Comparison of ENCODE assay signal across 11 cellular contexts in the genomic region with DNA sequence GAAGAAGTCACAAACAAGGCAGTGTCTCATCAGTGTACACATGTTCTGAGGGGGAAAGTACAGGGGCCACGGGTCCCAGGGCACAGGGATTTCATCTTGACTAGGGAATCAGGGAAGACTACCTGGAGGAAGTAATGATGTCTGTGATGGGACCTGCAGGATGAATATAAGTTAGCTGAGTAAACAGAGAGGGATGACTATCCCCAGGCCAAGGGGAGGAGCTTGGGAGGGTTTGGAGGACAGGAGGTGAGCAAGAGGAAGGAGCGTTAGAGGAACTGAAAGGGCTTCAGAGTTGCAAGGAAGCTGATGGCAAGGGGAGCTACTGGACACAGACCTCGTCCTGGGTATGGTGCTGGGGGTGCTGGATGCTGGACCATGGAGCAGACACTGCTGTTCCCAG. TPM values are rescaled to one million over a fixed set of nuclear protein-coding genes. Genes with fewer than 3 reads are reported as not detected.
A peak's percentile ranks its signal among the peaks of the same experiment; 100 is the strongest.
DNase-seq lines count a peak whose midpoint lies in the region; ATAC-seq and TF ChIP-seq lines count a peak whose summit lies in the region.
"Had no signal": no experiment of that assay in that cellular context is flagged by ENCODE, and none has a peak within 500 bp of the region (broad histone marks: within the 10 kb centered on the region; RNA-seq: fewer than 3 reads in every experiment).

No MANE protein-coding gene starts in this region.

- no peak for ATAC-seq in natural killer cell
- no peak for ATAC-seq in GM21737 (IDR thresholded peaks at IDR 0.05; ENCODE audit: unreplicated experiment)

- peaks cover 46% of the 10 kb centered on the region for H3K4me1 Mint-ChIP-seq in activated CD4-positive, alpha-beta memory T cell treated with anti-CD3 and anti-CD28 coated beads for 36 hours (ENCODE audit: low read depth)
- peaks cover 81 to 94% of the 10 kb centered on the region in 2 donors for H3K4me1 Mint-ChIP-seq in natural killer cell

- TF ChIP-seq CTCF in GM10248 (IDR thresholded peaks at IDR 0.05; ENCODE audit: control extremely low read depth, extremely low read depth, low read depth, missing control alignments) (no peak), natural killer cell (IDR thresholded peaks at IDR 0.05) (no peak), BE2C (IDR thresholded peaks at IDR 0.05; ENCODE audit: low read depth, low read length) (no peak)

- H3K36me3 ChIP-seq in BE2C = no peaks in the 10 kb centered on the region

- peaks cover 9% of the 10 kb centered on the region; the same call in 1 of the 2 replicates for H3K4me1 ChIP-seq in BE2C

- H3K9me3 Mint-ChIP-seq in activated CD4-positive, alpha-beta memory T cell treated with anti-CD3 and anti-CD28 coated beads for 36 hours = no peaks in the 10 kb centered on the region
- no peaks in the 10 kb centered on the region for H3K9me3 Mint-ChIP-seq in natural killer cell

- H3K4me3 ChIP-seq in BE2C (ENCODE audit: low read depth, low read length) = no peak overlapping the region

- no peaks in the 10 kb centered on the region for H3K27me3 ChIP-seq in BE2C

- H3K36me3 Mint-ChIP-seq in activated CD4-positive, alpha-beta memory T cell treated with anti-CD3 and anti-CD28 coated beads for 36 hours = peaks cover 30% of the 10 kb centered on the region
- peaks cover 58% of the 10 kb centered on the region for H3K36me3 Mint-ChIP-seq in natural killer cell

- H3K27me3 Mint-ChIP-seq in activated CD4-positive, alpha-beta memory T cell treated with anti-CD3 and anti-CD28 coated beads for 36 hours = no peaks in the 10 kb centered on the region
- no peaks in the 10 kb centered on the region for H3K27me3 Mint-ChIP-seq in natural killer cell (ENCODE audit: low read depth in 2 of 2)

- CTCF ChIA-PET in GM10248 (lab: Yijun Ruan, JAX) = interaction anchor here (0.9 to 2.8 kb wide), 3 partner anchors 12 to 39 kb away, joined by 3 to 16 read pairs (median 4); no protein-coding TSS in a partner anchor
- CTCF ChIA-PET in activated CD4-positive, alpha-beta memory T cell treated with anti-CD3 and anti-CD28 coated beads for 36 hours (lab: Charles Lee) = interaction anchor here (1.7 to 2.8 kb wide), 2 partner anchors 100 to 161 kb away, joined by 6 to 10 read pairs; no protein-coding TSS in a partner anchor

- DNase-seq in GM10248 (ENCODE audit: extremely low spot score) = peak; percentile 28
- peak; percentile 23 to 35 for DNase-seq in Kasumi-1 (lab: John Stamatoyannopoulos, UW)
- no peak for DNase-seq in activated CD4-positive, alpha-beta memory T cell treated with anti-CD3 and anti-CD28 coated beads for 36 hours
- no peak for DNase-seq in natural killer cell
- no peak for DNase-seq in BE2C
- DNase-seq in RKO (ENCODE audit: low spot score) = no peak
- DNase-seq in HK-2 (ENCODE audit: unreplicated experiment) = no peak
- DNase-seq: activated CD8-positive, alpha-beta memory T cell treated with anti-CD3 and anti-CD28 coated beads, Interleukin-2, amount 50 U/mL, for 48 hours; hippocampal formation; occipital lobe had no signal

- POLR2A ChIA-PET in GM10248 (lab: Yijun Ruan, JAX) = no interaction called here
- POLR2A ChIA-PET in activated CD4-positive, alpha-beta memory T cell treated with anti-CD3 and anti-CD28 coated beads for 36 hours (lab: Charles Lee) = interaction anchor here (0.6 to 1.0 kb wide), 2 partner anchors 78 to 134 kb away, joined by 3 to 4 read pairs; no protein-coding TSS in a partner anchor

- H3K27ac Mint-ChIP-seq in activated CD4-positive, alpha-beta memory T cell treated with anti-CD3 and anti-CD28 coated beads for 36 hours = peak overlapping the region; percentile 8
- peak overlapping the region; percentile 71 to 90 for H3K27ac Mint-ChIP-seq in natural killer cell

- no peaks in the 10 kb centered on the region for H3K9me3 ChIP-seq in BE2C

- intact Hi-C loops in activated CD4-positive, alpha-beta memory T cell treated with anti-CD3 and anti-CD28 coated beads for 36 hours (cut with micrococcal nuclease) = loop anchor here (5.0 kb wide), 2 partner anchors 61 to 76 kb away; no protein-coding TSS in a partner anchor
- intact Hi-C loops in natural killer cell (cut with micrococcal nuclease) = loop anchor here (5.0 kb wide), 1 partner anchor 41 kb away; no protein-coding TSS in a partner anchor

- H3K4me3 Mint-ChIP-seq in activated CD4-positive, alpha-beta memory T cell treated with anti-CD3 and anti-CD28 coated beads for 36 hours = no peak overlapping the region
- peak overlapping the region; percentile 77 for H3K4me3 Mint-ChIP-seq in natural killer cell

RNA-seq across cellular contexts. Expression of gene TRAF6, which starts 56.4 kb away (rescaled TPM):
- 10 to 100 TPM; 12.0 to 12.1 TPM for total RNA-seq in activated CD4-positive, alpha-beta memory T cell treated with anti-CD3 and anti-CD28 coated beads for 36 hours
- total RNA-seq in natural killer cell = 10 to 100 TPM; 37.9 to 43.3 (median 40.2) TPM
- 4.9 TPM for polyA plus RNA-seq in BE2C (2012; ENCODE audit: insufficient read depth, insufficient read length, low read depth)

Comparison
In these comparisons a context has a peak if more than half of its experiments do, and no peak if none do; other contexts are left out.
1. DNase-seq: peak in GM10248 (single experiment) and Kasumi-1 (2 of 2); none in activated CD4-positive, alpha-beta memory T cell treated with anti-CD3 and anti-CD28 coated beads for 36 hours (single experiment), natural killer cell (single experiment), BE2C (single experiment), RKO (single experiment) and HK-2 (single experiment).